In the genomic region with DNA sequence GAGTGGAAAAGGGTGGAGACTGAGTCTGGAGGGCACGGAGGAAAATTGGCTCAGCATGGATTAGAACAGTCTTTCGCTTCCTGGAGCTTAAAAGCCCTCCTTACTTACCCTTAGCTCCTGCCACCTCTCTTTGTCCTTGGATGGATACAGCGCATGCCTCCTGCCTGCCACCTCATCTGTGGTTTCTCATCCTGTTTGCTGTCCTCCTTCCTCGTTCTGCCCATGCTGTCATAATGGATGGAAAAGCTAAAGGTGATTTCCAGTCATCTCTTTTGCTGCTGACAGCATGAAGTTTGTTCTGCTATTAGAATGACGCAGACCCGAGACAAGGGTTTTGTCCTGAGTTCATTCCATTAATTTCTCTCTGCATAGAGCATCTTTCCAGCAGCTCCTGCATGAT, we compare ENCODE assay signal across 7 cellular contexts.
"Had no signal": no experiment of that assay in that cellular context is flagged by ENCODE, and none has a peak within 500 bp of the region (broad histone marks: within the 10 kb centered on the region; RNA-seq: fewer than 3 reads in every experiment).

No MANE protein-coding gene starts in this region.

- H3K9me3 Mint-ChIP-seq: GM23338, H9 had no signal

- H3K4me3 Mint-ChIP-seq: GM23338, H9 had no signal

- DNase-seq: H9, HCEC 1CT, IMR-90 had no signal

- FAIRE-seq: H1, H54, HTR-8/SVneo had no signal

- H3K27ac Mint-ChIP-seq: GM23338, H9 had no signal
